Comparison of ENCODE assay signal across 23 cellular contexts in genomic region chr17:61981323-61981722, GRCh38. TPM values are rescaled to one million over a fixed set of nuclear protein-coding genes. Genes with fewer than 3 reads are reported as not detected.
DNase-seq lines count a peak whose midpoint lies in the region; ATAC-seq and TF ChIP-seq lines count a peak whose summit lies in the region.
"Had no signal": no experiment of that assay in that cellular context is flagged by ENCODE, and none has a peak within 500 bp of the region (broad histone marks: within the 10 kb centered on the region; RNA-seq: fewer than 3 reads in every experiment).

No MANE protein-coding gene starts in this region.

- TF ChIP-seq CTCF in SK-N-SH (IDR thresholded peaks at IDR 0.05) = no peak
- no peak for TF ChIP-seq CTCF in chondrocyte (IDR thresholded peaks at IDR 0.05)

- no peaks in the 10 kb centered on the region for H3K9me2 ChIP-seq in SK-N-SH

- no peak for DNase-seq in SK-N-SH
- peak; percentile 5 for DNase-seq in RPMI7951 (ENCODE audit: low read depth)
- no peak for DNase-seq in chondrocyte (ENCODE audit: low spot score)
- peak; percentile 8 for DNase-seq in non-pigmented ciliary epithelial cell (ENCODE audit: low read depth)
- no peak for DNase-seq in activated CD4-positive, alpha-beta memory T cell treated with anti-CD3 and anti-CD28 coated beads for 36 hours
- DNase-seq in NCI-H82 (lab: John Stamatoyannopoulos, UW) = no peak
- DNase-seq: activated CD4-positive, alpha-beta T cell treated with anti-CD3 and anti-CD28 coated beads for 4 hours; Caco-2; central memory CD4-positive, alpha-beta T cell; effector CD4-positive, alpha-beta T cell; left cardiac atrium; NCI-H1417 treated with DMSO at 0.1 percent for 48 hours; NCI-H2107; NCI-H510A treated with DMSO at 0.1 percent for 48 hours; stimulated activated CD4-positive, alpha-beta T cell treated with anti-CD3 and anti-CD28 coated beads, Interleukin-4, amount 100 ng/mL, for 1 hour; stimulated activated naive CD8-positive, alpha-beta T cell treated with anti-CD3 and anti-CD28 coated beads, Interleukin-15, amount 100 ng/mL, for 72 hours had no signal

- H3K4me1 ChIP-seq in SK-N-SH (ENCODE audit: control insufficient read depth in 1 of 2, insufficient read depth in 2 of 2, low read depth in 1 of 2, low read length in 1 of 2) = no peaks in the 10 kb centered on the region; a peak in 1 of 4 replicates
- H3K4me1 ChIP-seq: Caco-2 had no signal

- intact Hi-C loops in activated CD4-positive, alpha-beta memory T cell treated with anti-CD3 and anti-CD28 coated beads for 36 hours (cut with micrococcal nuclease) = no loop called here

- no peak for TF ChIP-seq EP300 in SK-N-SH (IDR thresholded peaks at IDR 0.05; ENCODE audit: borderline replicate concordance in 1 of 2, low read depth in 1 of 2, low read length in 1 of 2)

- peak overlapping the region; percentile 29 for H3K27ac Mint-ChIP-seq in chondrocyte (ENCODE audit: unreplicated experiment)
- no peak overlapping the region for H3K27ac Mint-ChIP-seq in activated CD4-positive, alpha-beta memory T cell treated with anti-CD3 and anti-CD28 coated beads for 36 hours
- H3K27ac Mint-ChIP-seq: mesothelial cell of epicardium, type B pancreatic cell had no signal

- POLR2A ChIA-PET in SK-N-SH (lab: Yijun Ruan, JAX) = no interaction called here
- POLR2A ChIA-PET in activated CD4-positive, alpha-beta memory T cell treated with anti-CD3 and anti-CD28 coated beads for 36 hours (lab: Charles Lee) = no interaction called here

- peaks cover 78% of the 10 kb centered on the region for H3K79me2 ChIP-seq in SK-N-SH (ENCODE audit: insufficient read depth)

- H3K9ac ChIP-seq in SK-N-SH = no peak overlapping the region

- H2AFZ ChIP-seq in SK-N-SH (ENCODE audit: low read depth) = no peak overlapping the region

- H3K4me1 Mint-ChIP-seq in chondrocyte (ENCODE audit: low read depth) = peaks cover 6% of the 10 kb centered on the region
- peaks cover 6% of the 10 kb centered on the region for H3K4me1 Mint-ChIP-seq in activated CD4-positive, alpha-beta memory T cell treated with anti-CD3 and anti-CD28 coated beads for 36 hours (ENCODE audit: low read depth)

- H3K27me3 ChIP-seq in SK-N-SH (ENCODE audit: insufficient read depth) = no peaks in the 10 kb centered on the region

- no peak overlapping the region for H3K4me2 ChIP-seq in SK-N-SH

- H3K27ac ChIP-seq in SK-N-SH (ENCODE audit: low read depth in 2 of 2, low read length in 1 of 2) = no peak overlapping the region
- H3K27ac ChIP-seq: 22Rv1, skin epidermis had no signal

- peaks cover 57 to 91% of the 10 kb centered on the region in 2 experiments for H3K36me3 ChIP-seq in SK-N-SH (replicated peaks in 1 of 2; ENCODE audit: control insufficient read depth in 1 of 2, insufficient read depth in 2 of 2, low read length in 1 of 2)

- H4K20me1 ChIP-seq in SK-N-SH (ENCODE audit: insufficient read depth) = peaks cover 16% of the 10 kb centered on the region; the same call in 1 of the 2 replicates

- H3K4me3 Mint-ChIP-seq in chondrocyte (ENCODE audit: unreplicated experiment) = no peak overlapping the region
- H3K4me3 Mint-ChIP-seq in activated CD4-positive, alpha-beta memory T cell treated with anti-CD3 and anti-CD28 coated beads for 36 hours = no peak overlapping the region
- H3K4me3 Mint-ChIP-seq: mesothelial cell of epicardium; stimulated activated naive CD8-positive, alpha-beta T cell treated with anti-CD3 and anti-CD28 coated beads, Interleukin-15, amount 100 ng/mL, for 72 hours; type B pancreatic cell had no signal

- no peaks in the 10 kb centered on the region for H3K27me3 Mint-ChIP-seq in chondrocyte (ENCODE audit: low read depth)
- H3K27me3 Mint-ChIP-seq in activated CD4-positive, alpha-beta memory T cell treated with anti-CD3 and anti-CD28 coated beads for 36 hours = no peaks in the 10 kb centered on the region
- H3K27me3 Mint-ChIP-seq: stimulated activated naive CD8-positive, alpha-beta T cell treated with anti-CD3 and anti-CD28 coated beads, Interleukin-15, amount 100 ng/mL, for 72 hours; type B pancreatic cell had no signal

- no peak for TF ChIP-seq RAD21 in SK-N-SH (IDR thresholded peaks at IDR 0.05; ENCODE audit: low read length)

- ATAC-seq in SK-N-SH treated with all-trans-retinoic acid at 6 μM for 48 hours (no peak), GM21381 (IDR thresholded peaks at IDR 0.05; ENCODE audit: unreplicated experiment) (no peak)
- ATAC-seq: esophagus mucosa; left cardiac atrium; stimulated activated naive CD8-positive, alpha-beta T cell treated with anti-CD3 and anti-CD28 coated beads, Interleukin-15, amount 100 ng/mL, for 72 hours had no signal

- peaks cover 31% of the 10 kb centered on the region for H3K36me3 Mint-ChIP-seq in chondrocyte (ENCODE audit: low read depth)
- H3K36me3 Mint-ChIP-seq in activated CD4-positive, alpha-beta memory T cell treated with anti-CD3 and anti-CD28 coated beads for 36 hours = peaks cover 34% of the 10 kb centered on the region

- H3K9me3 Mint-ChIP-seq in chondrocyte (ENCODE audit: low read depth) = no peaks in the 10 kb centered on the region
- H3K9me3 Mint-ChIP-seq in activated CD4-positive, alpha-beta memory T cell treated with anti-CD3 and anti-CD28 coated beads for 36 hours = no peaks in the 10 kb centered on the region
- H3K9me3 Mint-ChIP-seq: mesothelial cell of epicardium, type B pancreatic cell had no signal

- H3K4me3 ChIP-seq in SK-N-SH (ENCODE audit: low read depth in 2 of 2, low read length in 1 of 2) = no peak overlapping the region
- H3K4me3 ChIP-seq: skin epidermis had no signal

- no peaks in the 10 kb centered on the region for H3K9me3 ChIP-seq in SK-N-SH
- H3K9me3 ChIP-seq: Caco-2 had no signal

- H3F3A ChIP-seq in SK-N-SH (replicated peaks; ENCODE audit: insufficient read depth) = peaks cover 9% of the 10 kb centered on the region

- CTCF ChIA-PET in SK-N-SH (lab: Yijun Ruan, JAX) = interaction anchor here (0.8 to 1.5 kb wide), 2 partner anchors 80 to 128 kb away, joined by 3 to 6 read pairs; no protein-coding TSS in a partner anchor
- CTCF ChIA-PET in activated CD4-positive, alpha-beta memory T cell treated with anti-CD3 and anti-CD28 coated beads for 36 hours (lab: Charles Lee) = no interaction called here

TF ChIP-seq in SK-N-SH treated with all-trans-retinoic acid at 6 μM for 48 hours, 23 proteins besides CTCF, POLR2A, EP300 and RAD21:
- TF ChIP-seq ZFP3 (CRISPR knock-in tag; IDR thresholded peaks at IDR 0.05) (0 out of 2 replicates have a peak, but pooled peaks have one; percentile 13), ESRRG (CRISPR knock-in tag; IDR thresholded peaks at IDR 0.05) (no peak)

TF ChIP-seq in SK-N-SH, 30 proteins besides CTCF, POLR2A, EP300 and RAD21:
- TF ChIP-seq CHD2 (IDR thresholded peaks at IDR 0.05; ENCODE audit: low read length, partially characterized antibody) (no peak), RCOR1 (IDR thresholded peaks at IDR 0.05; ENCODE audit: low read length) (no peak), USF1 (IDR thresholded peaks at IDR 0.05; ENCODE audit: borderline replicate concordance, low read depth) (no peak), RXRA (IDR thresholded peaks at IDR 0.05; ENCODE audit: borderline replicate concordance, low read depth) (no peak), YY1 (IDR thresholded peaks at IDR 0.05; ENCODE audit: low read depth) (no peak), NFIC (IDR thresholded peaks at IDR 0.05; ENCODE audit: borderline replicate concordance) (no peak)

RNA-seq across cellular contexts. Expression of gene INTS2, which starts 53.5 kb away (rescaled TPM):
- polyA plus RNA-seq in SK-N-SH (2012; rRNA removed) = 6.7 and 10.8 TPM in 2 replicates
- 7.7 and 8.9 TPM in 2 replicates for polyA plus RNA-seq in SK-N-SH (2012; cell fraction: cytosol; rRNA removed)
- polyA plus RNA-seq in SK-N-SH (2012; cell fraction: nucleus; rRNA removed) = 9.2 and 18.1 TPM in 2 replicates
- 9.6 and 9.9 TPM in 2 replicates for total RNA-seq in RPMI7951 (2014; rRNA removed; shearing (Covaris generic))
- 8.9 to 13.1 TPM (median 9.5 TPM) in 3 replicates for total RNA-seq in chondrocyte
- total RNA-seq in activated CD4-positive, alpha-beta memory T cell treated with anti-CD3 and anti-CD28 coated beads for 36 hours = 10 to 100 TPM; 23.0 to 27.4 TPM

Comparison
In these comparisons a context has a peak if more than half of its experiments do, and no peak if none do; other contexts are left out.
1. DNase-seq: peak in RPMI7951 (single experiment) and non-pigmented ciliary epithelial cell (single experiment); none in SK-N-SH (single experiment), chondrocyte (single experiment), activated CD4-positive, alpha-beta memory T cell treated with anti-CD3 and anti-CD28 coated beads for 36 hours (single experiment) and NCI-H82 (single experiment).